ENCODE assay signal across 10 cellular contexts in genomic region chr6:125746019-125746414, GRCh38. TPM values are rescaled to one million over a fixed set of nuclear protein-coding genes. Genes with fewer than 3 reads are reported as not detected.
A peak's percentile ranks its signal among the peaks of the same experiment; 100 is the strongest.
DNase-seq lines count a peak whose midpoint lies in the region; ATAC-seq and TF ChIP-seq lines count a peak whose summit lies in the region.
"Had no signal": no experiment of that assay in that cellular context is flagged by ENCODE, and none has a peak within 500 bp of the region (broad histone marks: within the 10 kb centered on the region; RNA-seq: fewer than 3 reads in every experiment).

No MANE protein-coding gene starts in this region.

- peaks cover 45% of the 10 kb centered on the region for H3K4me1 ChIP-seq in CD4-positive, CD25-positive, alpha-beta regulatory T cell (ENCODE audit: control insufficient read depth, insufficient read depth, low read length, poor library complexity, severe bottlenecking)
- H3K4me1 ChIP-seq in HUES48 (ENCODE audit: control insufficient read depth, insufficient read depth, low read length) = peaks cover 62% of the 10 kb centered on the region
- peaks cover 36% of the 10 kb centered on the region for H3K4me1 ChIP-seq in ectodermal cell (ENCODE audit: control insufficient read depth, insufficient read depth, low read length)
- peaks cover 6 to 51% (median 41%) of the 10 kb centered on the region in 6 donors for H3K4me1 ChIP-seq in spleen

- H3K9me3 ChIP-seq in CD4-positive, CD25-positive, alpha-beta regulatory T cell (ENCODE audit: control insufficient read depth in 2 of 2, low read length in 2 of 2) = no peaks in the 10 kb centered on the region
- no peaks in the 10 kb centered on the region for H3K9me3 ChIP-seq in HUES48 (ENCODE audit: control insufficient read depth, insufficient read depth, low read length)
- no peaks in the 10 kb centered on the region for H3K9me3 ChIP-seq in ectodermal cell (ENCODE audit: control insufficient read depth, low read length)
- H3K9me3 ChIP-seq in spleen = no peaks in the 10 kb centered on the region

- peak overlapping the region; percentile 37 to 92 (median 90) for H3K4me3 Mint-ChIP-seq in CD4-positive, CD25-positive, alpha-beta regulatory T cell
- H3K4me3 Mint-ChIP-seq in nephron progenitor cell = peak overlapping the region; percentile 89

- no peaks in the 10 kb centered on the region for H3K36me3 ChIP-seq in CD4-positive, CD25-positive, alpha-beta regulatory T cell (ENCODE audit: control insufficient read depth, insufficient read depth, low read length)
- H3K36me3 ChIP-seq in HUES48 (ENCODE audit: control insufficient read depth, insufficient read depth, low read length) (no peaks in the 10 kb centered on the region), ectodermal cell (ENCODE audit: control insufficient read depth, insufficient read depth, low read length) (no peaks in the 10 kb centered on the region), spleen (no peaks in the 10 kb centered on the region), brain microvascular endothelial cell (replicated peaks) (no peaks in the 10 kb centered on the region)

- 3 to 6% methylated on average over 5 of the region's 5 CpGs for WGBS in ectodermal cell, 2 experiments
- WGBS in spleen, 5 donors = 72 to 76% (median 73%) methylated on average over 5 of the region's 5 CpGs

- H3K27me3 ChIP-seq in CD4-positive, CD25-positive, alpha-beta regulatory T cell (ENCODE audit: control insufficient read depth, insufficient read depth, low read length) = peaks cover 50% of the 10 kb centered on the region
- H3K27me3 ChIP-seq in HUES48 (ENCODE audit: control insufficient read depth, insufficient read depth, low read length) (peaks cover 32% of the 10 kb centered on the region), ectodermal cell (ENCODE audit: control insufficient read depth, insufficient read depth, low read length, poor library complexity, severe bottlenecking) (peaks cover 84% of the 10 kb centered on the region), spleen (replicated peaks in 1 of 7) (peaks cover 0 to 70% (median 48%) of the 10 kb centered on the region in 7 donors), brain microvascular endothelial cell (replicated peaks) (no peaks in the 10 kb centered on the region)

- H3K36me3 Mint-ChIP-seq in CD4-positive, CD25-positive, alpha-beta regulatory T cell = no peaks in the 10 kb centered on the region
- no peaks in the 10 kb centered on the region for H3K36me3 Mint-ChIP-seq in nephron progenitor cell (ENCODE audit: low read depth)

- intact Hi-C loops in spleen (cut with DNase I; ENCODE audit: low total_unique reads) = no loop called here

- H3K4me3 ChIP-seq in CD4-positive, CD25-positive, alpha-beta regulatory T cell (ENCODE audit: low read depth, low read length) = peak overlapping the region; percentile 94
- H3K4me3 ChIP-seq in HUES48 (ENCODE audit: low read depth, low read length) (peak overlapping the region; percentile 73), ectodermal cell (ENCODE audit: insufficient read depth, low read depth, low read length) (peak overlapping the region; percentile 70), spleen (peak overlapping the region in 3 of 8 donors; percentile 68 to 82 (median 71)), brain microvascular endothelial cell (ENCODE audit: low read depth, low read length) (no peak overlapping the region)

- DNase-seq in CD4-positive, CD25-positive, alpha-beta regulatory T cell = no peak
- DNase-seq in nephron progenitor cell (no peak), spleen (no peak), brain microvascular endothelial cell (no peak)
- DNase-seq: Calu3, Kasumi-1 had no signal

- H3K27ac ChIP-seq in CD4-positive, CD25-positive, alpha-beta regulatory T cell (ENCODE audit: insufficient read depth, low read length, poor library complexity, severe bottlenecking) = no peak overlapping the region
- H3K27ac ChIP-seq in HUES48 (ENCODE audit: low read depth, low read length) (peak overlapping the region; percentile 80), ectodermal cell (ENCODE audit: insufficient read depth, low read depth, low read length, poor library complexity, severe bottlenecking) (no peak overlapping the region), spleen (peak overlapping the region in 2 of 8 donors; percentile 65 to 79), brain microvascular endothelial cell (no peak overlapping the region)

- ATAC-seq in CD4-positive, CD25-positive, alpha-beta regulatory T cell (ENCODE audit: low read depth in 2 of 2) = no peak
- no peak for ATAC-seq in GM21737 (IDR thresholded peaks at IDR 0.05; ENCODE audit: unreplicated experiment)
- no peak for ATAC-seq in GM18867 (IDR thresholded peaks at IDR 0.05; ENCODE audit: unreplicated experiment)

- peaks cover 82% of the 10 kb centered on the region for H3K27me3 Mint-ChIP-seq in CD4-positive, CD25-positive, alpha-beta regulatory T cell
- H3K27me3 Mint-ChIP-seq in nephron progenitor cell (ENCODE audit: low read depth, poor library complexity) = no peaks in the 10 kb centered on the region

- TF ChIP-seq CTCF in nephron progenitor cell (IDR thresholded peaks at IDR 0.05) (no peak), spleen (IDR thresholded peaks at IDR 0.05 in 8 of 11, conservative IDR thresholded peaks at IDR 0.05 in 3 of 11) (no peak), brain microvascular endothelial cell (IDR thresholded peaks at IDR 0.05; ENCODE audit: low read depth, low read length, missing control alignments) (no peak)

- H3K9ac ChIP-seq in HUES48 (ENCODE audit: low read depth, low read length) = peak overlapping the region; percentile 35; the same call in 1 of the 2 replicates

- TF ChIP-seq POLR2A in spleen (IDR thresholded peaks at IDR 0.05) = no peak

- peaks cover 0 to 3% (median 0%) of the 10 kb centered on the region in 7 donors for H3K9me3 Mint-ChIP-seq in CD4-positive, CD25-positive, alpha-beta regulatory T cell
- no peaks in the 10 kb centered on the region for H3K9me3 Mint-ChIP-seq in nephron progenitor cell

- in situ Hi-C loops in brain microvascular endothelial cell (cut with HindIII; ENCODE audit: low pct_ligation_motif_present, low sequenced_read_pairs) = no loop called here

- peak overlapping the region in 2 of 3 donors; percentile 91 to 92 for H3K27ac Mint-ChIP-seq in CD4-positive, CD25-positive, alpha-beta regulatory T cell
- peak overlapping the region; percentile 91 for H3K27ac Mint-ChIP-seq in nephron progenitor cell

- peaks cover 13 to 38% (median 27%) of the 10 kb centered on the region in 4 donors for H3K4me1 Mint-ChIP-seq in CD4-positive, CD25-positive, alpha-beta regulatory T cell
- peaks cover 61% of the 10 kb centered on the region for H3K4me1 Mint-ChIP-seq in nephron progenitor cell

RNA-seq across cellular contexts. Expression of gene HEY2, which starts 3.4 kb away (rescaled TPM):
- not detected for total RNA-seq in CD4-positive, CD25-positive, alpha-beta regulatory T cell
- under 1 TPM in 3 of 4 donors, not detected in 1; 0.34 to 0.39 (median 0.38) TPM for polyA plus RNA-seq in CD4-positive, CD25-positive, alpha-beta regulatory T cell
- 2.9 TPM for polyA plus RNA-seq in ectodermal cell (2013, experiment 1 of 4)
- polyA plus RNA-seq in ectodermal cell (2013, experiment 2 of 4) = 2.9 TPM
- polyA plus RNA-seq in ectodermal cell (2013, experiment 3 of 4) = 1.5 TPM
- 2.1 TPM for polyA plus RNA-seq in ectodermal cell (2013, experiment 4 of 4)
- total RNA-seq in spleen = 1 to 10 TPM in 6 of 7 donors, under 1 TPM in 1; 0.72 to 3.7 (median 2.5) TPM
- 1 to 10 TPM in 2 of 3 donors, under 1 TPM in 1; 0.59 to 1.4 (median 1.3) TPM for polyA plus RNA-seq in spleen

RNA-seq across cellular contexts. Expression of gene NCOA7, which starts 44.7 kb away (rescaled TPM):
- total RNA-seq in CD4-positive, CD25-positive, alpha-beta regulatory T cell = 41.9 TPM
- polyA plus RNA-seq in CD4-positive, CD25-positive, alpha-beta regulatory T cell = 10 to 100 TPM; 12.6 to 16.5 (median 13.9) TPM
- polyA plus RNA-seq in ectodermal cell (2013, experiment 1 of 4) = 5.0 TPM
- polyA plus RNA-seq in ectodermal cell (2013, experiment 2 of 4) = 7.7 TPM
- polyA plus RNA-seq in ectodermal cell (2013, experiment 3 of 4) = 4.2 TPM
- 5.1 TPM for polyA plus RNA-seq in ectodermal cell (2013, experiment 4 of 4)
- total RNA-seq in spleen = 10 to 100 TPM; 27.9 to 84.3 (median 50.7) TPM
- 10 to 100 TPM; 11.8 to 18.2 (median 12.9) TPM for polyA plus RNA-seq in spleen
